18 cellular contexts compared by ENCODE assay signal in the genomic region with DNA sequence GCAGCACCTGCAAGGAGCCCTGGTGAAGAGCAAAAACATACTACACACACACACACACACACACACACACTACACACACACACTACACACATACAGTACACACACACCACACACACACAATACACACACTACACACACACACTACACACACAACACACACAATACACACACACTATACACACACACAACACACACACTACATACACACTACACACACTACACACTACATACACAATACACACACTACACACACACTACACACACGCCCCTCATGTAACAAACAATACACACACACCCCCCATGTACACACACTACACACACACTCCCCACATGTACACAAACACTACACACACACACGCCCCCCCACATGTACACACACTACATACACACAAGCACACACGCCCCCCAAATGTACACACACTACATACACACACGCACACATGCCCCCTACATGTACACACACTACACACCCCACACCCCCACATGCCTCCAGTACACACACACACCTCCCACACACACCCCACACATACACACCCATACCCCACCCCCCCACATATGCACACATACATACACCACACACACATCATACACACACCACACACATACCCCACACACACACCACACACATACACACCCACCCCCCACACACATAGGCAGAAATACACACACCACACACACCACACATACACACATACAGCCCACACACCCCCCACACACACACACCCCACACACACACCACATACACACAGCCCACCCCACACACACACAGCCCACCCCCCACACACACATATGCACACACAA. TPM values are rescaled to one million over a fixed set of nuclear protein-coding genes. Genes with fewer than 3 reads are reported as not detected.
DNase-seq lines count a peak whose midpoint lies in the region; ATAC-seq, FAIRE-seq and TF ChIP-seq lines count a peak whose summit lies in the region.
"Had no signal": no experiment of that assay in that cellular context is flagged by ENCODE, and none has a peak within 500 bp of the region (broad histone marks: within the 10 kb centered on the region; RNA-seq: fewer than 3 reads in every experiment).

No MANE protein-coding gene starts in this region.

- H3K9me3 ChIP-seq in Caco-2 (no peaks in the 10 kb centered on the region), H9 (ENCODE audit: control insufficient read depth, low read depth, low read length) (no peaks in the 10 kb centered on the region), GM12878 (replicated peaks; ENCODE audit: control insufficient read depth, insufficient read depth, low read length) (no peaks in the 10 kb centered on the region), trophoblast cell (ENCODE audit: insufficient read depth, low read depth, low read length) (peaks cover 3% of the 10 kb centered on the region), HAP-1 (no peaks in the 10 kb centered on the region), osteoblast (ENCODE audit: low read depth, low read length) (no peaks in the 10 kb centered on the region)

- no peak for TF ChIP-seq EP300 in GM12878 (IDR thresholded peaks at IDR 0.05; ENCODE audit: borderline replicate concordance in 1 of 2, control insufficient read depth in 1 of 2, low read depth in 2 of 2, low read length in 2 of 2)

- H3K9ac ChIP-seq in H9 (ENCODE audit: extremely low read depth, insufficient read length, low read length) (no peak overlapping the region), GM12878 (ENCODE audit: control insufficient read depth, insufficient read depth, low read length) (no peak overlapping the region), trophoblast cell (ENCODE audit: low read length) (no peak overlapping the region)
- H3K9ac ChIP-seq: GM23248 had no signal

- H3K4me3 Mint-ChIP-seq in Caco-2 (ENCODE audit: unreplicated experiment) (no peak overlapping the region), H9 (no peak overlapping the region)
- H3K4me3 Mint-ChIP-seq: CD4-positive, alpha-beta T cell had no signal

- H2AK5ac ChIP-seq in H9 (ENCODE audit: insufficient read length, low read length) (no peak overlapping the region), trophoblast cell (ENCODE audit: low read length) (no peak overlapping the region)

- no peaks in the 10 kb centered on the region for H3K27me3 Mint-ChIP-seq in Caco-2 (ENCODE audit: insufficient read depth, unreplicated experiment)
- no peaks in the 10 kb centered on the region for H3K27me3 Mint-ChIP-seq in H9 (ENCODE audit: low read depth)

- H3K4me1 Mint-ChIP-seq in Caco-2 (ENCODE audit: low read depth, unreplicated experiment) = peaks cover 8% of the 10 kb centered on the region
- peaks cover 12 to 18% of the 10 kb centered on the region in 2 experiments for H3K4me1 Mint-ChIP-seq in H9

- peak; percentile 97 for FAIRE-seq in GM12878 (lab: Jason Lieb, UNC)

- H3K36me3 ChIP-seq in Caco-2 (ENCODE audit: control insufficient read depth, insufficient read depth, low read length) = no peaks in the 10 kb centered on the region
- peaks cover 8 to 16% of the 10 kb centered on the region in 2 experiments for H3K36me3 ChIP-seq in GM12878 (ENCODE audit: control insufficient read depth in 2 of 2, insufficient read depth in 2 of 2, low read length in 1 of 2)
- no peaks in the 10 kb centered on the region for H3K36me3 ChIP-seq in trophoblast cell (ENCODE audit: control insufficient read depth in 1 of 2, insufficient read depth in 2 of 2, low read length in 2 of 2)
- H3K36me3 ChIP-seq in HAP-1 (replicated peaks) = no peaks in the 10 kb centered on the region
- H3K36me3 ChIP-seq in osteoblast (ENCODE audit: insufficient read depth, low read length) = no peaks in the 10 kb centered on the region

- no peak for TF ChIP-seq RAD21 in GM12878 (IDR thresholded peaks at IDR 0.05; ENCODE audit: insufficient read depth, low read depth, low read length)

- no peak overlapping the region for H2BK15ac ChIP-seq in H9 (ENCODE audit: low read depth, low read length)

- no peak for DNase-seq in Caco-2
- no peak for DNase-seq in H9
- no peak for DNase-seq in GM12878 (ENCODE audit: low read depth, low spot score)
- no peak for DNase-seq in trophoblast cell
- DNase-seq in ACHN = no peak
- no peak for DNase-seq in posterior cingulate gyrus
- DNase-seq in HAP-1 (ENCODE audit: low spot score in 2 of 2) = no peak
- DNase-seq in osteoblast (ENCODE audit: insufficient read length, low spot score, missing footprints) = no peak
- DNase-seq: AML-193; Calu3; CD4-positive, alpha-beta T cell; GM23248; Kasumi-1; MM.1S; NCI-H187; NCI-H2171 treated with DMSO at 0.1 percent for 48 hours; NCI-H446 treated with DMSO at 0.1 percent for 48 hours; PC-9 had no signal

- H3K23ac ChIP-seq in H9 (ENCODE audit: insufficient read length, low read depth, low read length) (no peak overlapping the region), trophoblast cell (ENCODE audit: low read length) (peak overlapping the region; percentile 44)

- H3K4ac ChIP-seq in H9 (ENCODE audit: low read depth, low read length) = no peak overlapping the region
- H3K4ac ChIP-seq in trophoblast cell (ENCODE audit: low read depth, low read length) = no peak overlapping the region

- H3K27ac ChIP-seq in H9 (ENCODE audit: insufficient read length, low read depth, low read length) = no peak overlapping the region
- H3K27ac ChIP-seq in GM12878 (ENCODE audit: control insufficient read depth, insufficient read depth) = no peak overlapping the region
- H3K27ac ChIP-seq in trophoblast cell (ENCODE audit: low read depth, low read length) = no peak overlapping the region
- H3K27ac ChIP-seq in osteoblast (ENCODE audit: low read depth, low read length) = no peak overlapping the region
- H3K27ac ChIP-seq: GM23248, PC-9 had no signal

- BruUV-seq in Caco-2 (replicated peaks; lab: Mats Ljungman, UMichigan) (no TSS peak), GM12878 (replicated peaks; lab: Mats Ljungman, UMichigan) (no TSS peak)

- H3K4me3 ChIP-seq in Caco-2 (ENCODE audit: low read depth, low read length) = no peak overlapping the region
- H3K4me3 ChIP-seq in GM12878 = no peak overlapping the region
- no peak overlapping the region for H3K4me3 ChIP-seq in trophoblast cell (ENCODE audit: low read depth, low read length)
- no peak overlapping the region for H3K4me3 ChIP-seq in HAP-1
- no peak overlapping the region for H3K4me3 ChIP-seq in osteoblast (ENCODE audit: insufficient read depth, low read length)
- H3K4me3 ChIP-seq: GM23248, PC-9 had no signal

- no peak overlapping the region for H2AFZ ChIP-seq in H9 (ENCODE audit: low read length)
- H2AFZ ChIP-seq in GM12878 (ENCODE audit: control insufficient read depth, low read depth, low read length) = no peak overlapping the region
- no peak overlapping the region for H2AFZ ChIP-seq in trophoblast cell (ENCODE audit: insufficient read depth, low read length, poor library complexity)
- H2AFZ ChIP-seq in osteoblast (ENCODE audit: low read length) = no peak overlapping the region
- H2AFZ ChIP-seq: GM23248, PC-9 had no signal

- intact Hi-C loops in Caco-2 (cut with micrococcal nuclease; ENCODE audit: unreplicated experiment) = no loop called here
- intact Hi-C loops in GM12878 (cut with micrococcal nuclease; ENCODE audit: unreplicated experiment) = no loop called here
- intact Hi-C loops in posterior cingulate gyrus (cut with DNase I) = no loop called here

- H2BK12ac ChIP-seq in H9 (ENCODE audit: insufficient read length, low read depth, low read length) (no peak overlapping the region), trophoblast cell (ENCODE audit: low read length) (no peak overlapping the region)

- H3K79me2 ChIP-seq in H9 (ENCODE audit: insufficient read depth, low read length) = no peaks in the 10 kb centered on the region
- H3K79me2 ChIP-seq in GM12878 (ENCODE audit: control insufficient read depth, insufficient read depth, low read length) = peaks cover 35% of the 10 kb centered on the region
- no peaks in the 10 kb centered on the region for H3K79me2 ChIP-seq in trophoblast cell (ENCODE audit: control insufficient read depth, insufficient read depth, low read length, poor library complexity)
- no peaks in the 10 kb centered on the region for H3K79me2 ChIP-seq in osteoblast (ENCODE audit: insufficient read depth, low read length)

- H4K8ac ChIP-seq in H9 (replicated peaks; ENCODE audit: insufficient read length, low read depth, low read length) (no peak overlapping the region), trophoblast cell (ENCODE audit: low read depth, low read length) (no peak overlapping the region)

- no peaks in the 10 kb centered on the region for H3K9me3 Mint-ChIP-seq in Caco-2 (ENCODE audit: unreplicated experiment)
- no peaks in the 10 kb centered on the region; a peak in 1 of 5 replicates for H3K9me3 Mint-ChIP-seq in H9
- H3K9me3 Mint-ChIP-seq: CD4-positive, alpha-beta T cell had no signal

- H3K79me1 ChIP-seq in H9 (ENCODE audit: insufficient read depth, low read depth, low read length, poor library complexity, severe bottlenecking) = no peaks in the 10 kb centered on the region
- H3K79me1 ChIP-seq in trophoblast cell (ENCODE audit: low read length) = no peaks in the 10 kb centered on the region

- TF ChIP-seq CTCF in Caco-2 (IDR thresholded peaks at IDR 0.05; ENCODE audit: insufficient read depth in 1 of 2, low read depth in 1 of 2, low read length in 1 of 2, severe bottlenecking in 1 of 2, unreplicated experiment in 1 of 2) (no peak), H9 (conservative IDR thresholded peaks at IDR 0.05) (no peak), GM12878 (IDR thresholded peaks at IDR 0.05 in 2 of 3, conservative IDR thresholded peaks at IDR 0.05 in 1 of 3; ENCODE audit: control insufficient read depth in 2 of 3, extremely low read depth in 1 of 3, insufficient read depth in 1 of 3, low read depth in 3 of 3, low read length in 3 of 3) (no peak), osteoblast (IDR thresholded peaks at IDR 0.05; ENCODE audit: extremely low read depth, low read depth, low read length) (no peak)

- H2BK120ac ChIP-seq in H9 (ENCODE audit: low read depth, low read length, poor library complexity, severe bottlenecking) (no peak overlapping the region), trophoblast cell (ENCODE audit: insufficient read depth, low read length, poor library complexity) (no peak overlapping the region)

- WGBS in H9 (ENCODE audit: extremely low coverage, insufficient read length, low lambda C conversion rate) = 100% methylated on average over 1 of the region's 4 CpGs
- WGBS in GM12878 (ENCODE audit: insufficient coverage, insufficient replicate concordance, low lambda C conversion rate, missing lambda C conversion rate) = 56% methylated on average over 4 of the region's 4 CpGs
- WGBS in trophoblast cell (ENCODE audit: extremely low coverage, insufficient coverage, insufficient read length) = 100% methylated on average over 1 of the region's 4 CpGs

- no peak overlapping the region for H4K5ac ChIP-seq in H9 (ENCODE audit: insufficient read length, low read depth, low read length)

- H3K18ac ChIP-seq in H9 (ENCODE audit: insufficient read length, low read depth, low read length) (peak overlapping the region; percentile 3), trophoblast cell (ENCODE audit: low read length) (no peak overlapping the region)

- no peak overlapping the region for H2BK20ac ChIP-seq in H9 (ENCODE audit: low read depth, low read length, poor library complexity, severe bottlenecking)

- POLR2A ChIA-PET in Caco-2 (lab: Charles Lee) = no interaction called here
- POLR2A ChIA-PET in GM12878 (lab: Charles Lee) = interaction anchor here (0.6 kb wide), 2 partner anchors 11 to 52 kb away, joined by 3 to 5 read pairs; no protein-coding TSS in a partner anchor

- no peak overlapping the region for H3K56ac ChIP-seq in H9 (ENCODE audit: insufficient read length, low read depth, low read length)

- H4K12ac ChIP-seq in trophoblast cell (ENCODE audit: low read depth, low read length) = no peak overlapping the region

- H3K27ac Mint-ChIP-seq in Caco-2 (ENCODE audit: unreplicated experiment) = peak overlapping the region; percentile 4
- H3K27ac Mint-ChIP-seq in H9 = no peak overlapping the region; a peak in 1 of 7 replicates
- H3K27ac Mint-ChIP-seq: CD4-positive, alpha-beta T cell had no signal

- no peaks in the 10 kb centered on the region for H3K4me1 ChIP-seq in Caco-2
- H3K4me1 ChIP-seq in H9 (ENCODE audit: insufficient read depth, low read length) = no peaks in the 10 kb centered on the region
- peaks cover 17% of the 10 kb centered on the region for H3K4me1 ChIP-seq in GM12878 (ENCODE audit: control insufficient read depth, insufficient read depth, low read length)
- no peaks in the 10 kb centered on the region for H3K4me1 ChIP-seq in trophoblast cell (ENCODE audit: control insufficient read depth in 1 of 2, insufficient read depth in 2 of 2, low read length in 2 of 2)
- H3K4me1 ChIP-seq in HAP-1 = peaks cover 6% of the 10 kb centered on the region
- H3K4me1 ChIP-seq in osteoblast (ENCODE audit: insufficient read depth, low read length) = peaks cover 34% of the 10 kb centered on the region

- SMC1A ChIA-PET in GM12878 (lab: Charles Lee; ENCODE audit: uncharacterized antibody, unreplicated experiment) = interaction anchor here (1.1 to 1.7 kb wide), 3 partner anchors 23 to 41 kb away, joined by 3 to 7 read pairs (median 5); no protein-coding TSS in a partner anchor

- H4K91ac ChIP-seq in H9 (ENCODE audit: insufficient read length, low read depth, low read length) = no peak overlapping the region
- H4K91ac ChIP-seq in trophoblast cell (ENCODE audit: low read depth, low read length) = no peak overlapping the region

- TF ChIP-seq POLR2A in GM12878 (IDR thresholded peaks at IDR 0.05; ENCODE audit: low read depth, low read length) = no peak

- H3T11ph ChIP-seq in H9 (ENCODE audit: low read length) = no peak overlapping the region

- H3K36me3 Mint-ChIP-seq in Caco-2 (ENCODE audit: insufficient read depth, unreplicated experiment) = no peaks in the 10 kb centered on the region
- no peaks in the 10 kb centered on the region for H3K36me3 Mint-ChIP-seq in H9 (ENCODE audit: insufficient read depth in 1 of 3, low read depth in 3 of 3)

- H4K20me1 ChIP-seq in H9 (ENCODE audit: control insufficient read depth, insufficient read depth, insufficient read length) (no peaks in the 10 kb centered on the region), GM12878 (ENCODE audit: control insufficient read depth, insufficient read depth) (no peaks in the 10 kb centered on the region; the same call in 1 of the 2 replicates), osteoblast (ENCODE audit: insufficient read depth, low read length) (no peaks in the 10 kb centered on the region)

- H3K27me3 ChIP-seq in Caco-2 (replicated peaks; ENCODE audit: control insufficient read depth, insufficient read depth, low read length) = no peaks in the 10 kb centered on the region
- no peaks in the 10 kb centered on the region; the same call in 1 of the 2 replicates for H3K27me3 ChIP-seq in H9 (ENCODE audit: insufficient read depth, low read length)
- no peaks in the 10 kb centered on the region for H3K27me3 ChIP-seq in GM12878 (replicated peaks in 1 of 2; ENCODE audit: control insufficient read depth in 2 of 2, insufficient read depth in 2 of 2, low read length in 1 of 2)
- no peaks in the 10 kb centered on the region for H3K27me3 ChIP-seq in trophoblast cell (ENCODE audit: insufficient read depth, low read length)
- no peaks in the 10 kb centered on the region for H3K27me3 ChIP-seq in HAP-1 (ENCODE audit: low read depth)
- no peaks in the 10 kb centered on the region for H3K27me3 ChIP-seq in osteoblast (ENCODE audit: insufficient read depth, low read length)

- in situ Hi-C loops in GM12878 (cut with MboI) (no loop called here), ACHN (cut with HindIII; ENCODE audit: low pct_ligation_motif_present, low pct_unique_long_range_greater_than_20kb, low sequenced_read_pairs) (no loop called here), HAP-1 (cut with MboI; ENCODE audit: low sequenced_read_pairs) (no loop called here)

- H3K4me2 ChIP-seq in H9 (ENCODE audit: insufficient read depth, insufficient read length, low read length) = no peak overlapping the region
- no peak overlapping the region for H3K4me2 ChIP-seq in GM12878 (ENCODE audit: control insufficient read depth, insufficient read depth)
- no peak overlapping the region for H3K4me2 ChIP-seq in trophoblast cell (ENCODE audit: low read length)
- no peak overlapping the region for H3K4me2 ChIP-seq in osteoblast (ENCODE audit: insufficient read depth, low read length)
- H3K4me2 ChIP-seq: PC-9 had no signal

- CTCF ChIA-PET in Caco-2 (lab: Charles Lee) = interaction anchor here (0.6 kb wide), 1 partner anchor 50 kb away, joined by 3 read pairs; no protein-coding TSS in a partner anchor
- CTCF ChIA-PET in GM12878 (lab: Yijun Ruan, JAX) = interaction anchor here (0.6 to 3.4 kb wide), 3 partner anchors 21 to 1519 kb away, joined by 3 to 18 read pairs (median 3); no protein-coding TSS in a partner anchor

- no peak overlapping the region for H2BK5ac ChIP-seq in H9 (ENCODE audit: insufficient read length, low read length)
- H2BK5ac ChIP-seq in trophoblast cell (ENCODE audit: low read depth, low read length, poor library complexity) = no peak overlapping the region

- ATAC-seq in GM12878 = no peak

- H3K23me2 ChIP-seq in H9 (ENCODE audit: insufficient read length, low read depth, low read length, poor library complexity, severe bottlenecking) = no peaks in the 10 kb centered on the region

- RAD21 ChIA-PET in GM12878 (lab: Charles Lee; ENCODE audit: unreplicated experiment) = interaction anchor here (0.9 to 2.0 kb wide), 3 partner anchors 35 to 55 kb away, joined by 3 to 7 read pairs (median 4); no protein-coding TSS in a partner anchor

- H3K14ac ChIP-seq in H9 (ENCODE audit: insufficient read depth, low read length) (no peak overlapping the region), trophoblast cell (ENCODE audit: low read length) (no peak overlapping the region)

RNA-seq across cellular contexts. Expression of a gene that starts 9.3 kb away (rescaled TPM):
- 0.70 and 1.1 TPM in 2 replicates for total RNA-seq in Caco-2 (2022)
- total RNA-seq in H9 (2021) = not detected in 2 replicates
- total RNA-seq in GM12878 (2013; cell fraction: nucleolus; rRNA removed) = 209 and 221 TPM in 2 replicates
- 20.1 and 24.2 TPM in 2 replicates for total RNA-seq in GM12878 (2014; rRNA removed)
- 10.6 and 12.3 TPM in 2 replicates for total RNA-seq in GM12878 (2014; rRNA removed; fragmentation: Illumina TruSeq; extraction: Trizol)
- total RNA-seq in GM12878 (2021) = 30.9 and 32.3 TPM in 2 replicates
- 47.3 TPM for polyA plus RNA-seq in GM12878 (2011; ENCODE audit: low read depth)
- polyA plus RNA-seq in GM12878 (2011; rRNA removed) = 60.0 and 76.6 TPM in 2 replicates
- polyA plus RNA-seq in GM12878 (2011; cell fraction: cytosol; rRNA removed) = 47.9 and 67.2 TPM in 2 replicates
- 282 and 381 TPM in 2 replicates for polyA plus RNA-seq in GM12878 (2011; cell fraction: nucleus; rRNA removed)
- polyA plus RNA-seq in GM12878 (2012) = 32.5 and 62.6 TPM in 2 replicates
- polyA plus RNA-seq in GM12878 (2014; fragmentation: Illumina TruSeq; extraction: Trizol) = 28.7 and 37.7 TPM in 2 replicates
- 1 to 10 TPM; 4.5 to 5.2 TPM for polyA plus RNA-seq in GM12878 (2014; fragmentation: Nextera tagmentation; extraction: Ambion mirVana)
- 24.7 and 27.4 TPM in 2 replicates for polyA plus RNA-seq in GM12878 (2014; rRNA removed)
- 10 to 100 TPM; 19.9 to 23.5 TPM for polyA plus RNA-seq in GM12878 (2016; fragmentation: Nextera tagmentation; extraction: Ambion mirVana)
- 81.5 and 87.0 TPM in 2 replicates for polyA minus RNA-seq in GM12878 (2011; rRNA and poly(A)+ RNA removed)
- polyA minus RNA-seq in GM12878 (2011; cell fraction: cytosol; rRNA and poly(A)+ RNA removed) = 26.9 and 29.1 TPM in 2 replicates
- polyA minus RNA-seq in GM12878 (2011; cell fraction: nucleus; rRNA and poly(A)+ RNA removed) = 43.3 and 45.3 TPM in 2 replicates
- 0.12 and 0.16 TPM in 2 replicates for polyA plus RNA-seq in trophoblast cell (2013)
- 11.2 and 22.4 TPM in 2 replicates for total RNA-seq in osteoblast
- total RNA-seq: CD4-positive, alpha-beta T cell; PC-9 had no signal

RNA-seq across cellular contexts. Expression of a gene that starts 33.9 kb away (rescaled TPM):
- total RNA-seq in Caco-2 (2022) = not detected in 2 replicates
- not detected in 2 replicates for total RNA-seq in H9 (2021)
- not detected in 2 replicates for total RNA-seq in GM12878 (2013; cell fraction: nucleolus; rRNA removed)
- not detected in 2 replicates for total RNA-seq in GM12878 (2014; rRNA removed)
- total RNA-seq in GM12878 (2014; rRNA removed; fragmentation: Illumina TruSeq; extraction: Trizol) = not detected in 2 replicates
- total RNA-seq in GM12878 (2021) = not detected in 2 replicates
- not detected for polyA plus RNA-seq in GM12878 (2011; ENCODE audit: low read depth)
- not detected in 2 replicates for polyA plus RNA-seq in GM12878 (2011; rRNA removed)
- not detected in 2 replicates for polyA plus RNA-seq in GM12878 (2011; cell fraction: cytosol; rRNA removed)
- not detected in 2 replicates for polyA plus RNA-seq in GM12878 (2011; cell fraction: nucleus; rRNA removed)
- not detected in 2 replicates for polyA plus RNA-seq in GM12878 (2012)
- not detected in 2 replicates for polyA plus RNA-seq in GM12878 (2014; fragmentation: Illumina TruSeq; extraction: Trizol)
- not detected for polyA plus RNA-seq in GM12878 (2014; fragmentation: Nextera tagmentation; extraction: Ambion mirVana)
- polyA plus RNA-seq in GM12878 (2014; rRNA removed) = not detected in 2 replicates
- not detected for polyA plus RNA-seq in GM12878 (2016; fragmentation: Nextera tagmentation; extraction: Ambion mirVana)
- not detected in 2 replicates for polyA minus RNA-seq in GM12878 (2011; rRNA and poly(A)+ RNA removed)
- not detected in 2 replicates for polyA minus RNA-seq in GM12878 (2011; cell fraction: cytosol; rRNA and poly(A)+ RNA removed)
- polyA minus RNA-seq in GM12878 (2011; cell fraction: nucleus; rRNA and poly(A)+ RNA removed) = not detected in 2 replicates
- not detected in 2 replicates for polyA plus RNA-seq in trophoblast cell (2013)
- not detected in 2 replicates for total RNA-seq in osteoblast
- total RNA-seq: Calu3; CD4-positive, alpha-beta T cell; GM23248; PC-9 had no signal
- polyA plus RNA-seq: GM23248 had no signal
